ENCODE assay signal across 16 cellular contexts in genomic region chr11:203056-203944, GRCh38. TPM values are rescaled to one million over a fixed set of nuclear protein-coding genes. Genes with fewer than 3 reads are reported as not detected.
DNase-seq lines count a peak whose midpoint lies in the region; ATAC-seq lines count a peak whose summit lies in the region.
"Had no signal": no experiment of that assay in that cellular context is flagged by ENCODE, and none has a peak within 500 bp of the region (broad histone marks: within the 10 kb centered on the region; RNA-seq: fewer than 3 reads in every experiment).

No MANE protein-coding gene starts in this region.

- DNase-seq in activated naive CD4-positive, alpha-beta T cell treated with anti-CD3 and anti-CD28 coated beads, Interleukin-2, amount 10 ng/mL, durations not matched to agents 7 days and 5 days: no peak
- no peak for DNase-seq in activated naive CD4-positive, alpha-beta T cell (lab: John Stamatoyannopoulos, UW)
- DNase-seq in activated CD8-positive, alpha-beta memory T cell treated with anti-CD3 and anti-CD28 coated beads, Interleukin-2, amount 50 U/mL, for 4 hours: peak; percentile 9
- DNase-seq in left lobe of liver (ENCODE audit: low spot score): peak; percentile 41
- no peak for DNase-seq in stimulated activated naive CD8-positive, alpha-beta T cell treated with anti-CD3 and anti-CD28 coated beads, Interleukin-15, amount 100 ng/mL, for 72 hours
- DNase-seq: foreskin melanocyte, KBM-7, NCI-H187, NCI-H774, SHP77 treated with DMSO at 0.1 percent for 48 hours had no signal

- no peak overlapping the region for H3K4me3 Mint-ChIP-seq in activated naive CD4-positive, alpha-beta T cell treated with anti-CD3 and anti-CD28 coated beads, Interleukin-2, amount 10 ng/mL, durations not matched to agents 7 days and 5 days
- H3K4me3 Mint-ChIP-seq in stimulated activated naive CD8-positive, alpha-beta T cell treated with anti-CD3 and anti-CD28 coated beads, Interleukin-15, amount 100 ng/mL, for 72 hours: peak overlapping the region in 1 of 2 donors; percentile 46
- H3K4me3 Mint-ChIP-seq: WTC11 had no signal

- no peaks in the 10 kb centered on the region for H3K9me3 Mint-ChIP-seq in activated naive CD4-positive, alpha-beta T cell treated with anti-CD3 and anti-CD28 coated beads, Interleukin-2, amount 10 ng/mL, durations not matched to agents 7 days and 5 days
- no peaks in the 10 kb centered on the region for H3K9me3 Mint-ChIP-seq in stimulated activated naive CD8-positive, alpha-beta T cell treated with anti-CD3 and anti-CD28 coated beads, Interleukin-15, amount 100 ng/mL, for 72 hours
- H3K9me3 Mint-ChIP-seq: WTC11 had no signal

- peaks cover 51% of the 10 kb centered on the region for H3K4me1 Mint-ChIP-seq in activated naive CD4-positive, alpha-beta T cell treated with anti-CD3 and anti-CD28 coated beads, Interleukin-2, amount 10 ng/mL, durations not matched to agents 7 days and 5 days
- H3K4me1 Mint-ChIP-seq in stimulated activated naive CD8-positive, alpha-beta T cell treated with anti-CD3 and anti-CD28 coated beads, Interleukin-15, amount 100 ng/mL, for 72 hours: peaks cover 52% of the 10 kb centered on the region

- H3K27ac Mint-ChIP-seq in activated naive CD4-positive, alpha-beta T cell treated with anti-CD3 and anti-CD28 coated beads, Interleukin-2, amount 10 ng/mL, durations not matched to agents 7 days and 5 days: peak overlapping the region; percentile 64
- peak overlapping the region; percentile 72 to 91 for H3K27ac Mint-ChIP-seq in stimulated activated naive CD8-positive, alpha-beta T cell treated with anti-CD3 and anti-CD28 coated beads, Interleukin-15, amount 100 ng/mL, for 72 hours

- no peak for ATAC-seq in left lobe of liver
- ATAC-seq in stimulated activated naive CD8-positive, alpha-beta T cell treated with anti-CD3 and anti-CD28 coated beads, Interleukin-15, amount 100 ng/mL, for 72 hours: no peak
- no peak for ATAC-seq in GM21390 (IDR thresholded peaks at IDR 0.05; ENCODE audit: unreplicated experiment)
- no peak for ATAC-seq in GM21723 (IDR thresholded peaks at IDR 0.05; ENCODE audit: unreplicated experiment)
- no peak for ATAC-seq in HG02870 (IDR thresholded peaks at IDR 0.05; ENCODE audit: unreplicated experiment)
- ATAC-seq: WTC11 had no signal

- H3K36me3 Mint-ChIP-seq in activated naive CD4-positive, alpha-beta T cell treated with anti-CD3 and anti-CD28 coated beads, Interleukin-2, amount 10 ng/mL, durations not matched to agents 7 days and 5 days: peaks cover 29% of the 10 kb centered on the region

- H3K27me3 Mint-ChIP-seq in activated naive CD4-positive, alpha-beta T cell treated with anti-CD3 and anti-CD28 coated beads, Interleukin-2, amount 10 ng/mL, durations not matched to agents 7 days and 5 days: peaks cover 7% of the 10 kb centered on the region
- H3K27me3 Mint-ChIP-seq in stimulated activated naive CD8-positive, alpha-beta T cell treated with anti-CD3 and anti-CD28 coated beads, Interleukin-15, amount 100 ng/mL, for 72 hours: no peaks in the 10 kb centered on the region

- CTCF ChIA-PET in activated naive CD4-positive, alpha-beta T cell treated with anti-CD3 and anti-CD28 coated beads, Interleukin-2, amount 10 ng/mL, durations not matched to agents 7 days and 5 days (lab: Charles Lee): interaction anchor here (1.3 to 1.4 kb wide), 2 partner anchors 47 to 159 kb away, joined by 3 to 4 read pairs; no protein-coding TSS in a partner anchor

RNA-seq across cellular contexts. Expression of gene BET1L, which starts 3.9 kb away (rescaled TPM):
- total RNA-seq in left lobe of liver: 33.6 TPM

RNA-seq across cellular contexts. Expression of gene RIC8A, which starts 4.2 kb away (rescaled TPM):
- 31.4 TPM for total RNA-seq in left lobe of liver

RNA-seq across cellular contexts. Expression of gene SCGB1C1, which starts 10.4 kb away (rescaled TPM):
- total RNA-seq in left lobe of liver: not detected
- total RNA-seq: dermis microvascular lymphatic vessel endothelial cell, kidney epithelial cell, WTC11 had no signal

RNA-seq across cellular contexts. Expression of gene SIRT3, which starts 32.8 kb away (rescaled TPM):
- 21.4 TPM for total RNA-seq in left lobe of liver

RNA-seq across cellular contexts. Expression of gene PSMD13, which starts 33.5 kb away (rescaled TPM):
- total RNA-seq in left lobe of liver: 49.5 TPM

Comparison
In these comparisons a context has a peak if more than half of its experiments do, and no peak if none do; other contexts are left out.
1. DNase-seq: peak in activated CD8-positive, alpha-beta memory T cell treated with anti-CD3 and anti-CD28 coated beads, Interleukin-2, amount 50 U/mL, for 4 hours (single experiment) and left lobe of liver (single experiment); none in activated naive CD4-positive, alpha-beta T cell treated with anti-CD3 and anti-CD28 coated beads, Interleukin-2, amount 10 ng/mL, durations not matched to agents 7 days and 5 days (single experiment), activated naive CD4-positive, alpha-beta T cell (0 of 4) and stimulated activated naive CD8-positive, alpha-beta T cell treated with anti-CD3 and anti-CD28 coated beads, Interleukin-15, amount 100 ng/mL, for 72 hours (0 of 2).